1 cellular context compared by ENCODE assay signal in genomic region chr1:47437518-47438320, GRCh38.
TF ChIP-seq lines count a peak whose summit lies in the region.

Gene FOXD2 (plus strand): TSS chr1:47438044. CDS start chr1:47438136, 92 bp downstream.

TF ChIP-seq in GM12878, 131 proteins besides CTCF, POLR2A, EP300 and RAD21 (continued from another document):
- peak; percentile 84 for TF ChIP-seq ZNF592 (IDR thresholded peaks at IDR 0.05)
- TF ChIP-seq YY1 (IDR thresholded peaks at IDR 0.05; ENCODE audit: low read depth, low read length): peak; percentile 46
- peak; percentile 68 for TF ChIP-seq CHD2 (IDR thresholded peaks at IDR 0.05; ENCODE audit: borderline replicate concordance, low read depth, low read length)
- TF ChIP-seq TAF1 (IDR thresholded peaks at IDR 0.05; ENCODE audit: borderline replicate concordance, low read depth, low read length): 0 out of 2 replicates have a peak, but pooled peaks have one; percentile 29
- TF ChIP-seq DPF2 (IDR thresholded peaks at IDR 0.05): peak; percentile 77
- TF ChIP-seq ZBTB11 (CRISPR knock-in tag; IDR thresholded peaks at IDR 0.05): no peak
- TF ChIP-seq ZNF687 (IDR thresholded peaks at IDR 0.05): peak; percentile 20; the same call in 1 of the 2 replicates
- TF ChIP-seq GABPA (IDR thresholded peaks at IDR 0.05; ENCODE audit: low read depth): no peak
- TF ChIP-seq E2F4 (IDR thresholded peaks at IDR 0.05; ENCODE audit: low read depth, low read length): peak; percentile 39; the same call in 1 of the 2 replicates
- no peak for TF ChIP-seq ELK1 (IDR thresholded peaks at IDR 0.05; ENCODE audit: low read depth, low read length)
- TF ChIP-seq NR2F1 (conservative IDR thresholded peaks at IDR 0.05): peak; percentile 69
- peak; percentile 47; the same call in 1 of the 2 replicates for TF ChIP-seq LARP7 (IDR thresholded peaks at IDR 0.05)
- TF ChIP-seq MEF2B (IDR thresholded peaks at IDR 0.05; ENCODE audit: partially characterized antibody, poor library complexity, severe bottlenecking): peak; percentile 35
- TF ChIP-seq BCLAF1 (IDR thresholded peaks at IDR 0.05): no peak
- peak; percentile 20; the same call in 1 of the 2 replicates for TF ChIP-seq SMC3 (IDR thresholded peaks at IDR 0.05; ENCODE audit: borderline replicate concordance, low read length)
- TF ChIP-seq IKZF2 (IDR thresholded peaks at IDR 0.05): 0 out of 4 replicates have a peak, but pooled peaks of 1 of the 2 experiments have one; percentile 45
- 0 out of 4 replicates have a peak, but pooled peaks of 1 of the 2 experiments have one; percentile 12 for TF ChIP-seq SRF (IDR thresholded peaks at IDR 0.05; ENCODE audit: low read depth in 2 of 2, low read length in 2 of 2)
- TF ChIP-seq JUNB (IDR thresholded peaks at IDR 0.05): no peak
- peak; percentile 28; the same call in 1 of the 2 replicates for TF ChIP-seq EED (IDR thresholded peaks at IDR 0.05; ENCODE audit: low read depth)
- peak; percentile 43; the same call in 1 of the 2 replicates for TF ChIP-seq HDGF (IDR thresholded peaks at IDR 0.05)
- TF ChIP-seq RB1 (IDR thresholded peaks at IDR 0.05; ENCODE audit: borderline replicate concordance): peak; percentile 82; the same call in 1 of the 2 replicates
- peak; percentile 42 for TF ChIP-seq E4F1 (IDR thresholded peaks at IDR 0.05; ENCODE audit: borderline replicate concordance, partially characterized antibody)
- peak; percentile 49 to 64; a peak in 3 of 4 replicates for TF ChIP-seq BHLHE40 (IDR thresholded peaks at IDR 0.05; ENCODE audit: borderline replicate concordance in 1 of 2, low read depth in 2 of 2, low read length in 1 of 2)
